Comparison of ENCODE assay signal across 8 cellular contexts in genomic region chr9:78296893-78297671, GRCh38. TPM values are rescaled to one million over a fixed set of nuclear protein-coding genes. Genes with fewer than 3 reads are reported as not detected.
DNase-seq lines count a peak whose midpoint lies in the region; ATAC-seq and TF ChIP-seq lines count a peak whose summit lies in the region.

PSAT1 (plus strand) TSS chr9:78297125; CDS start chr9:78297211, 86 bp downstream.

- H4K8ac ChIP-seq in IMR-90 (ENCODE audit: low read depth in 2 of 2, low read length in 2 of 2): peak within 1 kb of the TSS; percentile 82 to 91

- peak; percentile 91 for DNase-seq in DMS 273 treated with DMSO at 0.1 percent for 48 hours (lab: John Stamatoyannopoulos, UW)
- DNase-seq in IMR-90: peak; percentile 98
- peak; percentile 97 for DNase-seq in OCI-M1 (lab: John Stamatoyannopoulos, UW)
- DNase-seq in activated T-cell treated with anti-CD3 and anti-CD28 coated beads for 24 hours (ENCODE audit: low read depth): peak; percentile 88
- peak; percentile 82 for DNase-seq in epithelial cell of proximal tubule (ENCODE audit: low read depth)
- DNase-seq in mucosa of gallbladder (ENCODE audit: low spot score): peak; percentile 86
- DNase-seq in stimulated activated CD8-positive, alpha-beta memory T cell treated with anti-CD3 and anti-CD28 coated beads, Interleukin-4, amount 100 ng/mL, for 24 hours (ENCODE audit: low read depth): peak; percentile 79

- H3K4me1 ChIP-seq in IMR-90 (ENCODE audit: control insufficient read depth, insufficient read depth, low read length): peaks cover 3% of the 10 kb centered on the region; the same call in 1 of the 2 replicates

- peaks cover 29% of the 10 kb centered on the region; the same call in 1 of the 2 replicates for H4K20me1 ChIP-seq in IMR-90 (ENCODE audit: insufficient read depth, low read length)

- CTCF ChIA-PET in IMR-90 (lab: Yijun Ruan, JAX): interaction anchor here (1.0 kb wide), 1 partner anchor 26 kb away, joined by 7 read pairs; no protein-coding TSS in a partner anchor

- H3K9ac ChIP-seq in IMR-90 (ENCODE audit: low read depth, low read length): peak within 1 kb of the TSS; percentile 89

- peak within 1 kb of the TSS; percentile 93 for H3K4ac ChIP-seq in IMR-90 (ENCODE audit: low read depth, low read length)

- peak within 1 kb of the TSS; percentile 91 for H2BK120ac ChIP-seq in IMR-90 (ENCODE audit: low read depth, low read length)

- H3K9me1 ChIP-seq in IMR-90 (ENCODE audit: insufficient read depth, low read length): peaks cover 2% of the 10 kb centered on the region; the same call in 1 of the 2 replicates

- H3K36me3 ChIP-seq in IMR-90 (ENCODE audit: control insufficient read depth, insufficient read depth, low read length): peaks cover 3% of the 10 kb centered on the region; the same call in 1 of the 2 replicates

- TF ChIP-seq CTCF in IMR-90 (conservative IDR thresholded peaks at IDR 0.05; ENCODE audit: low read depth, low read length): peak; percentile 3; the same call in 1 of the 2 replicates
- TF ChIP-seq CTCF in epithelial cell of proximal tubule (conservative IDR thresholded peaks at IDR 0.05; ENCODE audit: low read depth, low read length): no peak

- peak within 1 kb of the TSS; percentile 98 for H3K23ac ChIP-seq in IMR-90 (ENCODE audit: low read depth, low read length)

- peaks cover 7 to 35% of the 10 kb centered on the region in 2 experiments; a peak in 3 of 4 replicates for H3K79me1 ChIP-seq in IMR-90 (ENCODE audit: low read depth in 1 of 2, low read length in 2 of 2)

- peak within 1 kb of the TSS; percentile 78 for H2AK9ac ChIP-seq in IMR-90 (replicated peaks; ENCODE audit: low read depth, low read length, poor library complexity)

- WGBS in IMR-90 (ENCODE audit: extremely low coverage in 2 of 2, insufficient read length in 1 of 2), 2 experiments: 0% methylated on average over 53 of the region's 76 CpGs; no CpG with 5 or more reads in 1 of the 2 experiments

- H3K56ac ChIP-seq in IMR-90 (ENCODE audit: extremely low read depth, insufficient read depth, low read length): peak within 1 kb of the TSS; percentile 91

- peak within 1 kb of the TSS; percentile 97 for H3K14ac ChIP-seq in IMR-90 (replicated peaks; ENCODE audit: low read depth, low read length)

- dilution Hi-C loops in IMR-90 (cut with HindIII; ENCODE audit: low sequenced_read_pairs, unreplicated experiment): no loop called here

- no peak for TF ChIP-seq RAD21 in IMR-90 (IDR thresholded peaks at IDR 0.05; ENCODE audit: low read length)

- no peaks in the 10 kb centered on the region for H3K27me3 ChIP-seq in IMR-90 (ENCODE audit: control insufficient read depth, insufficient read depth, low read length)

- ATAC-seq in GM21529 (IDR thresholded peaks at IDR 0.05; ENCODE audit: unreplicated experiment) (peak; percentile 97), IMR-90 (ENCODE audit: low read depth) (peak; percentile 97)

- no peaks in the 10 kb centered on the region for H3K9me3 ChIP-seq in IMR-90 (ENCODE audit: control insufficient read depth, insufficient read depth, low read length)

- H2BK5ac ChIP-seq in IMR-90 (ENCODE audit: low read depth, low read length, poor library complexity, severe bottlenecking): peak within 1 kb of the TSS; percentile 65

- H3K4me3 ChIP-seq in IMR-90 (ENCODE audit: insufficient read depth, low read depth, low read length) (peak within 1 kb of the TSS; percentile 75), epithelial cell of proximal tubule (ENCODE audit: low read depth, low read length) (peak within 1 kb of the TSS; percentile 74)

- in situ Hi-C loops in IMR-90 (cut with MboI; ENCODE audit: low sequenced_read_pairs): no loop called here

- POLR2A ChIA-PET in IMR-90 (lab: Charles Lee; ENCODE audit: unreplicated experiment): interaction anchor here (0.5 to 1.6 kb wide), 6 partner anchors 15 to 1301 kb away, joined by 3 to 4 read pairs (median 4); no protein-coding TSS in a partner anchor

- BruUV-seq in IMR-90 (replicated peaks; lab: Mats Ljungman, UMichigan): no TSS peak

- peak; percentile 18; the same call in 1 of the 2 replicates for TF ChIP-seq POLR2A in IMR-90 (IDR thresholded peaks at IDR 0.05; ENCODE audit: low read depth, low read length)

- H2AK5ac ChIP-seq in IMR-90 (ENCODE audit: low read depth, low read length): peak within 1 kb of the TSS; percentile 72

- peak within 1 kb of the TSS; percentile 82 for H3K27ac ChIP-seq in IMR-90 (ENCODE audit: insufficient read depth, low read length)

- H3K18ac ChIP-seq in IMR-90 (ENCODE audit: low read depth, low read length): peak within 1 kb of the TSS; percentile 44; the same call in 1 of the 2 replicates

- H4K5ac ChIP-seq in IMR-90 (ENCODE audit: low read depth, low read length): peak within 1 kb of the TSS; percentile 32; the same call in 1 of the 2 replicates

- peak within 1 kb of the TSS; percentile 53; the same call in 1 of the 3 replicates for H2BK15ac ChIP-seq in IMR-90 (ENCODE audit: low read depth, low read length)

- peak within 1 kb of the TSS; percentile 97 for H2AFZ ChIP-seq in IMR-90 (replicated peaks; ENCODE audit: low read length, poor library complexity)

- intact Hi-C loops in IMR-90 (cut with micrococcal nuclease): loop anchor here (1.0 to 2.0 kb wide), 3 partner anchors 16 to 60 kb away; partner anchors contain the start of gene CEP78

- peak within 1 kb of the TSS; percentile 94 for H4K91ac ChIP-seq in IMR-90 (ENCODE audit: insufficient read depth, low read depth, low read length)

- peak within 1 kb of the TSS; percentile 88 for H3K4me2 ChIP-seq in IMR-90 (ENCODE audit: low read depth, low read length)

- H2BK20ac ChIP-seq in IMR-90 (ENCODE audit: low read depth, low read length): peak within 1 kb of the TSS; percentile 44; the same call in 1 of the 2 replicates

TF ChIP-seq in IMR-90, 13 proteins besides CTCF, POLR2A, EP300 and RAD21:
- TF ChIP-seq MXI1 (IDR thresholded peaks at IDR 0.05; ENCODE audit: borderline replicate concordance, low read depth, low read length) (peak; percentile 12; the same call in 1 of the 2 replicates), CEBPB (IDR thresholded peaks at IDR 0.05; ENCODE audit: low read depth, low read length) (peak; percentile 97), MAZ (IDR thresholded peaks at IDR 0.05; ENCODE audit: borderline replicate concordance, low read depth, low read length) (peak; percentile 28; the same call in 1 of the 2 replicates), NFE2L2 (IDR thresholded peaks at IDR 0.05; ENCODE audit: low read depth, low read length) (no peak), FOS (IDR thresholded peaks at IDR 0.05; ENCODE audit: low read depth, low read length) (0 out of 2 replicates have a peak, but pooled peaks have one; percentile 15)

RNA-seq across cellular contexts. Expression of gene PSAT1, which starts in this region (rescaled TPM):
- 88.4 and 98.9 TPM in 2 replicates for total RNA-seq in IMR-90 (2012; rRNA removed)
- 52.2 and 77.2 TPM in 2 replicates for polyA plus RNA-seq in IMR-90 (2012; rRNA removed)
- 30.9 and 42.1 TPM in 2 replicates for polyA plus RNA-seq in IMR-90 (2012; cell fraction: cytosol; rRNA removed)
- polyA plus RNA-seq in IMR-90 (2012; cell fraction: nucleus; rRNA removed; ENCODE audit: low replicate concordance): 15.8 and 49.8 TPM in 2 replicates
- 46.1 and 155 TPM in 2 replicates for total RNA-seq in epithelial cell of proximal tubule
- 2.4 TPM for total RNA-seq in mucosa of gallbladder

Comparison
In these comparisons a context has a peak if more than half of its experiments do, and no peak if none do; other contexts are left out.
1. Peak in every context shown above with its lines: DNase-seq, ATAC-seq, H3K4me3 ChIP-seq and H3K27ac ChIP-seq.
2. RNA of gene PSAT1 (total RNA-seq): 88.4 to 98.9 TPM in IMR-90 and 46.1 to 155 TPM in epithelial cell of proximal tubule; 2.4 TPM in mucosa of gallbladder (single experiment); every median in the first group is over 10 times any median in the second.